18 cellular contexts compared by ENCODE assay signal in genomic region chr15:90828111-90828510, GRCh38. TPM values are rescaled to one million over a fixed set of nuclear protein-coding genes. Genes with fewer than 3 reads are reported as not detected.
DNase-seq lines count a peak whose midpoint lies in the region; ATAC-seq and TF ChIP-seq lines count a peak whose summit lies in the region.
"Had no signal": no experiment of that assay in that cellular context is flagged by ENCODE, and none has a peak within 500 bp of the region (broad histone marks: within the 10 kb centered on the region; RNA-seq: fewer than 3 reads in every experiment).

No MANE protein-coding gene starts in this region.

- DNase-seq in activated T-cell treated with anti-CD3 and anti-CD28 coated beads, Interleukin-2, amount 50 U/mL, for 24 hours, result no peak
- DNase-seq in activated T-cell treated with anti-CD3 and anti-CD28 coated beads, Interleukin-2, amount 50 U/mL, for 48 hours, result no peak
- no peak for DNase-seq in GM23338 (ENCODE audit: low spot score)
- DNase-seq in activated T-helper 1 cell treated with anti-CD3 and anti-CD28 coated beads, Interleukin-12 subunit alpha, Interleukin-12 subunit beta, Interleukin-2, Interleukin-4 antibody, amounts not matched to agents 30 ng/mL and 10 ng/mL and 1 ng/mL, durations not matched to agents 14 hours and 24 hours and 36 hours (ENCODE audit: low spot score), result no peak
- no peak for DNase-seq in sciatic nerve (ENCODE audit: low spot score)
- DNase-seq in KG1 (lab: John Stamatoyannopoulos, UW), result no peak
- DNase-seq: ACHN; AML-193; Calu3; CD4-positive, alpha-beta T cell; DMS53; H9; NCI-H187 treated with DMSO at 0.1 percent for 48 hours; NCI-H446; NCI-H69; SHP77 had no signal

- no peak for TF ChIP-seq CTCF in GM23338 (conservative IDR thresholded peaks at IDR 0.05; ENCODE audit: low read depth in 2 of 2)

- no peaks in the 10 kb centered on the region for H3K27me3 Mint-ChIP-seq in activated T-cell treated with anti-CD3 and anti-CD28 coated beads, Interleukin-2, amount 50 U/mL, for 24 hours
- H3K27me3 Mint-ChIP-seq in GM23338 (ENCODE audit: insufficient read depth, low read depth, poor library complexity), result peaks cover 1% of the 10 kb centered on the region
- no peaks in the 10 kb centered on the region for H3K27me3 Mint-ChIP-seq in activated T-helper 1 cell treated with anti-CD3 and anti-CD28 coated beads, Interleukin-12 subunit alpha, Interleukin-12 subunit beta, Interleukin-2, Interleukin-4 antibody, amounts not matched to agents 30 ng/mL and 10 ng/mL and 1 ng/mL, durations not matched to agents 14 hours and 24 hours and 36 hours (ENCODE audit: insufficient read depth)
- peaks cover 12% of the 10 kb centered on the region for H3K27me3 Mint-ChIP-seq in stimulated activated memory B cell treated with anti-CD40 and anti-IgM and Interleukin-4, amounts not matched to agents 10 μg/mL and 1 μg/mL and 100 μg/mL, for 72 hours
- H3K27me3 Mint-ChIP-seq: CD4-positive, alpha-beta T cell had no signal

- H3F3A ChIP-seq in GM23338 (replicated peaks; ENCODE audit: low read depth), result no peaks in the 10 kb centered on the region

- H3K36me3 Mint-ChIP-seq in activated T-cell treated with anti-CD3 and anti-CD28 coated beads, Interleukin-2, amount 50 U/mL, for 24 hours (ENCODE audit: low read depth), result no peaks in the 10 kb centered on the region
- H3K36me3 Mint-ChIP-seq in GM23338 (ENCODE audit: low read depth), result no peaks in the 10 kb centered on the region; the same call in 2 of the 3 replicates
- H3K36me3 Mint-ChIP-seq in activated T-helper 1 cell treated with anti-CD3 and anti-CD28 coated beads, Interleukin-12 subunit alpha, Interleukin-12 subunit beta, Interleukin-2, Interleukin-4 antibody, amounts not matched to agents 30 ng/mL and 10 ng/mL and 1 ng/mL, durations not matched to agents 14 hours and 24 hours and 36 hours (ENCODE audit: low read depth), result peaks cover 33% of the 10 kb centered on the region
- H3K36me3 Mint-ChIP-seq in stimulated activated memory B cell treated with anti-CD40 and anti-IgM and Interleukin-4, amounts not matched to agents 10 μg/mL and 1 μg/mL and 100 μg/mL, for 72 hours, result no peaks in the 10 kb centered on the region
- H3K36me3 Mint-ChIP-seq: IgD-negative memory B cell had no signal

- no peaks in the 10 kb centered on the region for H3K9me3 Mint-ChIP-seq in activated T-cell treated with anti-CD3 and anti-CD28 coated beads, Interleukin-2, amount 50 U/mL, for 24 hours
- H3K9me3 Mint-ChIP-seq in GM23338, result peaks cover 11% of the 10 kb centered on the region; the same call in 2 of the 3 replicates
- H3K9me3 Mint-ChIP-seq in activated T-helper 1 cell treated with anti-CD3 and anti-CD28 coated beads, Interleukin-12 subunit alpha, Interleukin-12 subunit beta, Interleukin-2, Interleukin-4 antibody, amounts not matched to agents 30 ng/mL and 10 ng/mL and 1 ng/mL, durations not matched to agents 14 hours and 24 hours and 36 hours, result no peaks in the 10 kb centered on the region
- no peaks in the 10 kb centered on the region for H3K9me3 Mint-ChIP-seq in stimulated activated memory B cell treated with anti-CD40 and anti-IgM and Interleukin-4, amounts not matched to agents 10 μg/mL and 1 μg/mL and 100 μg/mL, for 72 hours
- H3K9me3 Mint-ChIP-seq: CD4-positive, alpha-beta T cell; H9; IgD-negative memory B cell had no signal

- ATAC-seq in GM23338, result peak; percentile 54
- ATAC-seq in sciatic nerve, result peak; percentile 41
- ATAC-seq in stimulated activated memory B cell treated with anti-CD40 and anti-IgM and Interleukin-4, amounts not matched to agents 10 μg/mL and 1 μg/mL and 100 μg/mL, for 72 hours, result no peak

- peaks cover 48% of the 10 kb centered on the region for H3K4me1 Mint-ChIP-seq in activated T-cell treated with anti-CD3 and anti-CD28 coated beads, Interleukin-2, amount 50 U/mL, for 24 hours (ENCODE audit: low read depth)
- peaks cover 8% of the 10 kb centered on the region; the same call in 2 of the 3 replicates for H3K4me1 Mint-ChIP-seq in GM23338
- peaks cover 66% of the 10 kb centered on the region for H3K4me1 Mint-ChIP-seq in activated T-helper 1 cell treated with anti-CD3 and anti-CD28 coated beads, Interleukin-12 subunit alpha, Interleukin-12 subunit beta, Interleukin-2, Interleukin-4 antibody, amounts not matched to agents 30 ng/mL and 10 ng/mL and 1 ng/mL, durations not matched to agents 14 hours and 24 hours and 36 hours (ENCODE audit: low read depth)
- H3K4me1 Mint-ChIP-seq in stimulated activated memory B cell treated with anti-CD40 and anti-IgM and Interleukin-4, amounts not matched to agents 10 μg/mL and 1 μg/mL and 100 μg/mL, for 72 hours, result peaks cover 39% of the 10 kb centered on the region

- no peaks in the 10 kb centered on the region for H3K36me3 ChIP-seq in GM23338 (ENCODE audit: insufficient read depth)

- peak overlapping the region; percentile 83; the same call in 1 of the 2 replicates for H2AFZ ChIP-seq in GM23338

- no peaks in the 10 kb centered on the region for H3K79me2 ChIP-seq in GM23338 (replicated peaks; ENCODE audit: insufficient read depth)

- H3K27me3 ChIP-seq in GM23338 (ENCODE audit: insufficient read depth), result no peaks in the 10 kb centered on the region

- H4K20me1 ChIP-seq in GM23338 (replicated peaks; ENCODE audit: insufficient read depth), result no peaks in the 10 kb centered on the region

- no peak overlapping the region for H3K4me2 ChIP-seq in GM23338

- peak overlapping the region; percentile 44 for H3K27ac Mint-ChIP-seq in activated T-cell treated with anti-CD3 and anti-CD28 coated beads, Interleukin-2, amount 50 U/mL, for 24 hours
- H3K27ac Mint-ChIP-seq in GM23338, result no peak overlapping the region
- H3K27ac Mint-ChIP-seq in activated T-helper 1 cell treated with anti-CD3 and anti-CD28 coated beads, Interleukin-12 subunit alpha, Interleukin-12 subunit beta, Interleukin-2, Interleukin-4 antibody, amounts not matched to agents 30 ng/mL and 10 ng/mL and 1 ng/mL, durations not matched to agents 14 hours and 24 hours and 36 hours, result peak overlapping the region; percentile 82
- no peak overlapping the region for H3K27ac Mint-ChIP-seq in stimulated activated memory B cell treated with anti-CD40 and anti-IgM and Interleukin-4, amounts not matched to agents 10 μg/mL and 1 μg/mL and 100 μg/mL, for 72 hours
- H3K27ac Mint-ChIP-seq: CD4-positive, alpha-beta T cell; H9; IgD-negative memory B cell had no signal

- no peaks in the 10 kb centered on the region for H3K9me2 ChIP-seq in GM23338 (ENCODE audit: insufficient read depth)

- H3K4me3 ChIP-seq in GM23338, result no peak overlapping the region

- peak overlapping the region; percentile 18 for H3K4me3 Mint-ChIP-seq in activated T-cell treated with anti-CD3 and anti-CD28 coated beads, Interleukin-2, amount 50 U/mL, for 24 hours
- H3K4me3 Mint-ChIP-seq in GM23338, result no peak overlapping the region
- H3K4me3 Mint-ChIP-seq in activated T-helper 1 cell treated with anti-CD3 and anti-CD28 coated beads, Interleukin-12 subunit alpha, Interleukin-12 subunit beta, Interleukin-2, Interleukin-4 antibody, amounts not matched to agents 30 ng/mL and 10 ng/mL and 1 ng/mL, durations not matched to agents 14 hours and 24 hours and 36 hours, result peak overlapping the region; percentile 72
- H3K4me3 Mint-ChIP-seq in stimulated activated memory B cell treated with anti-CD40 and anti-IgM and Interleukin-4, amounts not matched to agents 10 μg/mL and 1 μg/mL and 100 μg/mL, for 72 hours, result no peak overlapping the region
- H3K4me3 Mint-ChIP-seq: CD4-positive, alpha-beta T cell; H9 had no signal

- H3K4me1 ChIP-seq in GM23338 (ENCODE audit: insufficient read depth), result no peaks in the 10 kb centered on the region

- intact Hi-C loops in activated T-helper 1 cell treated with anti-CD3 and anti-CD28 coated beads, Interleukin-12 subunit alpha, Interleukin-12 subunit beta, Interleukin-2, Interleukin-4 antibody, amounts not matched to agents 30 ng/mL and 10 ng/mL and 1 ng/mL, durations not matched to agents 14 hours and 24 hours and 36 hours (cut with micrococcal nuclease), result no loop called here
- intact Hi-C loops in sciatic nerve (cut with DNase I), result no loop called here

- H3K27ac ChIP-seq in GM23338 (ENCODE audit: low read depth), result no peak overlapping the region

TF ChIP-seq in GM23338, 12 proteins besides CTCF, POLR2A, EP300 and RAD21 (continues in another document):
- no peak for TF ChIP-seq EZH2phosphoT487 (IDR thresholded peaks at IDR 0.05; ENCODE audit: unreplicated experiment)
- no peak for TF ChIP-seq JUNB (IDR thresholded peaks at IDR 0.05; ENCODE audit: unreplicated experiment)
- TF ChIP-seq STAT1 (IDR thresholded peaks at IDR 0.05; ENCODE audit: unreplicated experiment), result no peak
- no peak for TF ChIP-seq NANOG (IDR thresholded peaks at IDR 0.05; ENCODE audit: borderline replicate concordance)
- no peak for TF ChIP-seq ZNF114 (CRISPR knock-in tag; IDR thresholded peaks at IDR 0.05)

RNA-seq across cellular contexts. Expression of gene FURIN, which starts 40.3 kb away (rescaled TPM):
- 15.7 and 20.9 TPM in 2 replicates for total RNA-seq in GM23338 (2014; rRNA removed; shearing (Covaris generic))
- 6.3 and 7.4 TPM in 2 replicates for polyA plus RNA-seq in GM23338 (2016; fragmentation: Nextera tagmentation; extraction: Ambion mirVana)
- total RNA-seq in activated T-helper 1 cell treated with anti-CD3 and anti-CD28 coated beads, Interleukin-12 subunit alpha, Interleukin-12 subunit beta, Interleukin-2, Interleukin-4 antibody, amounts not matched to agents 30 ng/mL and 10 ng/mL and 1 ng/mL, durations not matched to agents 14 hours and 24 hours and 36 hours, result 530 and 545 TPM in 2 replicates
- 51.6 TPM for total RNA-seq in sciatic nerve

RNA-seq across cellular contexts. Expression of gene FES, which starts 56.2 kb away (rescaled TPM):
- 14.4 and 18.6 TPM in 2 replicates for total RNA-seq in GM23338 (2014; rRNA removed; shearing (Covaris generic))
- 2.7 and 3.1 TPM in 2 replicates for polyA plus RNA-seq in GM23338 (2016; fragmentation: Nextera tagmentation; extraction: Ambion mirVana)
- 45.4 and 57.1 TPM in 2 replicates for total RNA-seq in activated T-helper 1 cell treated with anti-CD3 and anti-CD28 coated beads, Interleukin-12 subunit alpha, Interleukin-12 subunit beta, Interleukin-2, Interleukin-4 antibody, amounts not matched to agents 30 ng/mL and 10 ng/mL and 1 ng/mL, durations not matched to agents 14 hours and 24 hours and 36 hours
- 44.8 TPM for total RNA-seq in sciatic nerve

Comparison
In these comparisons a context has a peak if more than half of its experiments do, and no peak if none do; other contexts are left out.
1. H3K27ac Mint-ChIP-seq: peak in activated T-cell treated with anti-CD3 and anti-CD28 coated beads, Interleukin-2, amount 50 U/mL, for 24 hours (single experiment) and activated T-helper 1 cell treated with anti-CD3 and anti-CD28 coated beads, Interleukin-12 subunit alpha, Interleukin-12 subunit beta, Interleukin-2, Interleukin-4 antibody, amounts not matched to agents 30 ng/mL and 10 ng/mL and 1 ng/mL, durations not matched to agents 14 hours and 24 hours and 36 hours (single experiment); none in GM23338 (single experiment) and stimulated activated memory B cell treated with anti-CD40 and anti-IgM and Interleukin-4, amounts not matched to agents 10 μg/mL and 1 μg/mL and 100 μg/mL, for 72 hours (single experiment).
2. H3K4me3 Mint-ChIP-seq: peak in activated T-cell treated with anti-CD3 and anti-CD28 coated beads, Interleukin-2, amount 50 U/mL, for 24 hours (single experiment) and activated T-helper 1 cell treated with anti-CD3 and anti-CD28 coated beads, Interleukin-12 subunit alpha, Interleukin-12 subunit beta, Interleukin-2, Interleukin-4 antibody, amounts not matched to agents 30 ng/mL and 10 ng/mL and 1 ng/mL, durations not matched to agents 14 hours and 24 hours and 36 hours (single experiment); none in GM23338 (single experiment) and stimulated activated memory B cell treated with anti-CD40 and anti-IgM and Interleukin-4, amounts not matched to agents 10 μg/mL and 1 μg/mL and 100 μg/mL, for 72 hours (single experiment).
3. RNA of gene FURIN, which starts 40.3 kb away (total RNA-seq): 530 to 545 TPM in activated T-helper 1 cell treated with anti-CD3 and anti-CD28 coated beads, Interleukin-12 subunit alpha, Interleukin-12 subunit beta, Interleukin-2, Interleukin-4 antibody, amounts not matched to agents 30 ng/mL and 10 ng/mL and 1 ng/mL, durations not matched to agents 14 hours and 24 hours and 36 hours; 51.6 TPM in sciatic nerve (single experiment) and 15.7 to 20.9 TPM in GM23338; every median in the first group is over 10 times any median in the second.